ENCODE assay signal across 1 cellular context in genomic region chr11:124551189-124551588, GRCh38.
TF ChIP-seq lines count a peak whose summit lies in the region.

No MANE protein-coding gene starts in this region.

TF ChIP-seq in WTC11, 78 proteins besides CTCF, POLR2A, EP300 and RAD21 (continued from another document):
- no peak for TF ChIP-seq USF1 (CRISPR knock-in tag; IDR thresholded peaks at IDR 0.05)
